ENCODE assay signal across 13 cellular contexts in the genomic region with DNA sequence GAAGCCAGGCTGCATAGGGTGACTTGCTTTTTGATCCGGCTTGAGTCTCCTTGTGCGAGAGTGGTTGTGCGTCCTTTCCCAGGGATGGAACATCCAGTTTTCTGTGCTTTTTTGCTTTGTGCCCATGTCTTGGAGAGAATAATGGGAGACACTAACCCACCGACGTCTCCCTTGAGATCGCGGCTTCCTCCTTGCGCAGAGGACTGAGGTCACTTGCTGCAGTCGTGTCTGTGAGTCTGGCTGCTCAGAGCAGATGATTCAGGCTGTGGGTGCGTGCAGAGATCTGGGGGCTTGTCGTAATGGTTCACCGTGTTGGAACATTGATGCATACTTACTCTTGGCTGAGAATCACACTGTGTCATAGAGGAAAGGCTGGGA.
DNase-seq lines count a peak whose midpoint lies in the region; ATAC-seq and TF ChIP-seq lines count a peak whose summit lies in the region.
"Had no signal": no experiment of that assay in that cellular context is flagged by ENCODE, and none has a peak within 500 bp of the region (broad histone marks: within the 10 kb centered on the region; RNA-seq: fewer than 3 reads in every experiment).

No MANE protein-coding gene starts in this region.

- H3K4me3 Mint-ChIP-seq in T-helper 2 cell treated with Interferon-gamma antibody and Interleukin-4, amounts not matched to agents 5 μg/mL and 100 μg/mL, for 36 hours = peak overlapping the region; percentile 1
- peak overlapping the region; percentile 62 for H3K4me3 Mint-ChIP-seq in activated T-cell treated with anti-CD3 and anti-CD28 coated beads, Interleukin-2, amount 50 U/mL, for 24 hours

- no peaks in the 10 kb centered on the region for H3K9me3 Mint-ChIP-seq in T-helper 2 cell treated with Interferon-gamma antibody and Interleukin-4, amounts not matched to agents 5 μg/mL and 100 μg/mL, for 36 hours
- H3K9me3 Mint-ChIP-seq in activated T-cell treated with anti-CD3 and anti-CD28 coated beads, Interleukin-2, amount 50 U/mL, for 24 hours = no peaks in the 10 kb centered on the region

- no peak overlapping the region for H3K4me3 ChIP-seq in foreskin fibroblast (ENCODE audit: low read depth in 1 of 2, low read length in 2 of 2)
- H3K4me3 ChIP-seq: SJSA1 had no signal

- peaks cover 69% of the 10 kb centered on the region for H3K27me3 Mint-ChIP-seq in T-helper 2 cell treated with Interferon-gamma antibody and Interleukin-4, amounts not matched to agents 5 μg/mL and 100 μg/mL, for 36 hours (ENCODE audit: low read depth)
- peaks cover 67% of the 10 kb centered on the region for H3K27me3 Mint-ChIP-seq in activated T-cell treated with anti-CD3 and anti-CD28 coated beads, Interleukin-2, amount 50 U/mL, for 24 hours

- no peak for DNase-seq in T-helper 2 cell treated with Interferon-gamma antibody and Interleukin-4, amounts not matched to agents 5 μg/mL and 100 μg/mL, for 36 hours (ENCODE audit: low spot score)
- DNase-seq in T-helper 2 cell (no peak), foreskin fibroblast (peak; percentile 10 to 25), iPS-NIHi11 (ENCODE audit: low spot score) (no peak), LoVo (ENCODE audit: low spot score) (no peak)
- peak; percentile 39 for DNase-seq in activated T-cell treated with anti-CD3 and anti-CD28 coated beads, Interleukin-2, amount 50 U/mL, for 24 hours
- DNase-seq in stimulated activated CD4-positive, alpha-beta T cell treated with anti-CD3 and anti-CD28 coated beads, Interleukin-4, amount 100 ng/mL, for 1 hour = peak; percentile 18
- DNase-seq: 8988T, cortex of kidney, DMS 273 treated with DMSO at 0.1 percent for 48 hours, NCI-H226 had no signal

- ATAC-seq in HG03196 (IDR thresholded peaks at IDR 0.05; ENCODE audit: unreplicated experiment) = no peak

- peaks cover 10% of the 10 kb centered on the region for H3K4me1 Mint-ChIP-seq in T-helper 2 cell treated with Interferon-gamma antibody and Interleukin-4, amounts not matched to agents 5 μg/mL and 100 μg/mL, for 36 hours (ENCODE audit: low read depth)
- peaks cover 27% of the 10 kb centered on the region for H3K4me1 Mint-ChIP-seq in activated T-cell treated with anti-CD3 and anti-CD28 coated beads, Interleukin-2, amount 50 U/mL, for 24 hours (ENCODE audit: low read depth)

- H3K36me3 Mint-ChIP-seq in T-helper 2 cell treated with Interferon-gamma antibody and Interleukin-4, amounts not matched to agents 5 μg/mL and 100 μg/mL, for 36 hours (ENCODE audit: low read depth) = no peaks in the 10 kb centered on the region
- H3K36me3 Mint-ChIP-seq in activated T-cell treated with anti-CD3 and anti-CD28 coated beads, Interleukin-2, amount 50 U/mL, for 24 hours (ENCODE audit: low read depth) = no peaks in the 10 kb centered on the region

- TF ChIP-seq CTCF in foreskin fibroblast (IDR thresholded peaks at IDR 0.05; ENCODE audit: low read depth, low read length) = no peak

- no peak overlapping the region for H3K27ac Mint-ChIP-seq in T-helper 2 cell treated with Interferon-gamma antibody and Interleukin-4, amounts not matched to agents 5 μg/mL and 100 μg/mL, for 36 hours
- no peak overlapping the region for H3K27ac Mint-ChIP-seq in activated T-cell treated with anti-CD3 and anti-CD28 coated beads, Interleukin-2, amount 50 U/mL, for 24 hours

Comparison
In these comparisons a context has a peak if more than half of its experiments do, and no peak if none do; other contexts are left out.
1. DNase-seq: peak in activated T-cell treated with anti-CD3 and anti-CD28 coated beads, Interleukin-2, amount 50 U/mL, for 24 hours (single experiment), foreskin fibroblast (2 of 2) and stimulated activated CD4-positive, alpha-beta T cell treated with anti-CD3 and anti-CD28 coated beads, Interleukin-4, amount 100 ng/mL, for 1 hour (single experiment); none in T-helper 2 cell treated with Interferon-gamma antibody and Interleukin-4, amounts not matched to agents 5 μg/mL and 100 μg/mL, for 36 hours (single experiment), T-helper 2 cell (0 of 5), iPS-NIHi11 (single experiment) and LoVo (single experiment).